ENCODE assay signal across 22 cellular contexts in genomic region chr22:49613871-49614270, GRCh38.
DNase-seq lines count a peak whose midpoint lies in the region; ATAC-seq and TF ChIP-seq lines count a peak whose summit lies in the region.
"Had no signal": no experiment of that assay in that cellular context is flagged by ENCODE, and none has a peak within 500 bp of the region (broad histone marks: within the 10 kb centered on the region; RNA-seq: fewer than 3 reads in every experiment).

No MANE protein-coding gene starts in this region.

- no peak overlapping the region for H3K4me3 ChIP-seq in left ventricle myocardium inferior
- H3K4me3 ChIP-seq in heart right ventricle = no peak overlapping the region
- H3K4me3 ChIP-seq in mucosa of descending colon = no peak overlapping the region
- H3K4me3 ChIP-seq in upper lobe of right lung = no peak overlapping the region
- H3K4me3 ChIP-seq: A549; BLaER1 treated with 17β-estradiol and CSF1 and Interleukin-3, amounts not matched to agents 10 nM and 100 nM had no signal

- ATAC-seq in heart right ventricle (no peak), WTC11 (no peak), mucosa of descending colon (no peak), upper lobe of right lung (no peak)
- ATAC-seq: A549 had no signal

- H3K27me3 Mint-ChIP-seq in WTC11 (ENCODE audit: low read depth) = no peaks in the 10 kb centered on the region
- H3K27me3 Mint-ChIP-seq: CD4-positive, alpha-beta memory T cell had no signal

- H3K27ac ChIP-seq in left ventricle myocardium inferior (replicated peaks) = no peak overlapping the region
- no peak overlapping the region for H3K27ac ChIP-seq in heart right ventricle
- no peak overlapping the region for H3K27ac ChIP-seq in upper lobe of right lung
- H3K27ac ChIP-seq: A549; BLaER1 treated with 17β-estradiol and CSF1 and Interleukin-3, amounts not matched to agents 10 nM and 100 nM had no signal

- H3K36me3 Mint-ChIP-seq in WTC11 = no peaks in the 10 kb centered on the region

- CTCF ChIA-PET in WTC11 (lab: Charles Lee) = no interaction called here

- no peak overlapping the region for H3K4me3 Mint-ChIP-seq in WTC11
- H3K4me3 Mint-ChIP-seq: CD4-positive, alpha-beta memory T cell had no signal

- peak; percentile 5 for DNase-seq in left ventricle myocardium inferior
- no peak for DNase-seq in heart right ventricle
- DNase-seq in WTC11 (ENCODE audit: low spot score) = no peak
- peak in 2 of 3 donors; percentile 8 to 25 for DNase-seq in mucosa of descending colon
- peak; percentile 41 for DNase-seq in upper lobe of right lung
- no peak for DNase-seq in activated effector memory CD4-positive, alpha-beta T cell treated with anti-CD3 and anti-CD28 coated beads, Interleukin-2, amount 50 U/mL, for 16 hours
- no peak for DNase-seq in MV-4-11 (lab: John Stamatoyannopoulos, UW)
- DNase-seq in inferior parietal cortex (ENCODE audit: extremely low spot score) = no peak
- DNase-seq: 8988T; ACHN; AML-193; BE2C; Calu3; CD4-positive, alpha-beta memory T cell; COR-L47; DMS53; DMS79 treated with DMSO at 0.1 percent for 48 hours; GF-D8; GOT3; HCEC 1CT had no signal

- no peaks in the 10 kb centered on the region for H3K4me1 Mint-ChIP-seq in WTC11

- POLR2A ChIA-PET in WTC11 (lab: Charles Lee) = no interaction called here

- intact Hi-C loops in left ventricle myocardium inferior (cut with micrococcal nuclease) = no loop called here
- intact Hi-C loops in heart right ventricle (cut with DNase I) = no loop called here
- intact Hi-C loops in mucosa of descending colon (cut with DNase I, micrococcal nuclease) = no loop called here
- intact Hi-C loops in upper lobe of right lung (cut with DNase I) = no loop called here

- 0 out of 2 replicates have a peak overlapping the region, but pooled peaks have one; percentile 16 for H3K27ac Mint-ChIP-seq in WTC11
- H3K27ac Mint-ChIP-seq: CD4-positive, alpha-beta memory T cell had no signal

- TF ChIP-seq CTCF in left ventricle myocardium inferior (IDR thresholded peaks at IDR 0.05; ENCODE audit: borderline replicate concordance) = no peak
- TF ChIP-seq CTCF in heart right ventricle (IDR thresholded peaks at IDR 0.05) = no peak
- no peak for TF ChIP-seq CTCF in WTC11 (IDR thresholded peaks at IDR 0.05)
- TF ChIP-seq CTCF in mucosa of descending colon (IDR thresholded peaks at IDR 0.05) = no peak
- no peak for TF ChIP-seq CTCF in upper lobe of right lung (IDR thresholded peaks at IDR 0.05)

- H3K27me3 ChIP-seq in left ventricle myocardium inferior (ENCODE audit: low read depth) = peaks cover 17% of the 10 kb centered on the region
- H3K27me3 ChIP-seq in heart right ventricle = peaks cover 0 to 8% (median 0%) of the 10 kb centered on the region in 7 donors
- no peaks in the 10 kb centered on the region for H3K27me3 ChIP-seq in upper lobe of right lung
- H3K27me3 ChIP-seq: BLaER1 treated with 17β-estradiol and CSF1 and Interleukin-3, amounts not matched to agents 10 nM and 100 nM had no signal

- no peaks in the 10 kb centered on the region for H3K36me3 ChIP-seq in left ventricle myocardium inferior
- no peaks in the 10 kb centered on the region for H3K36me3 ChIP-seq in heart right ventricle
- H3K36me3 ChIP-seq in mucosa of descending colon (ENCODE audit: low read depth) = no peaks in the 10 kb centered on the region
- no peaks in the 10 kb centered on the region for H3K36me3 ChIP-seq in upper lobe of right lung
- H3K36me3 ChIP-seq: BE2C had no signal

- no peaks in the 10 kb centered on the region for H3K4me1 ChIP-seq in left ventricle myocardium inferior
- no peaks in the 10 kb centered on the region for H3K4me1 ChIP-seq in heart right ventricle
- H3K4me1 ChIP-seq in mucosa of descending colon (ENCODE audit: low read depth) = no peaks in the 10 kb centered on the region
- H3K4me1 ChIP-seq in upper lobe of right lung = no peaks in the 10 kb centered on the region
- H3K4me1 ChIP-seq: A549, BE2C had no signal

- H3K9me3 ChIP-seq in left ventricle myocardium inferior (replicated peaks) (peaks cover 44% of the 10 kb centered on the region), heart right ventricle (peaks cover 0 to 44% (median 9%) of the 10 kb centered on the region in 11 donors), mucosa of descending colon (peaks cover 4% of the 10 kb centered on the region), upper lobe of right lung (no peaks in the 10 kb centered on the region)
- H3K9me3 ChIP-seq: A549, BE2C had no signal

- peaks cover 22% of the 10 kb centered on the region for H3K9me3 Mint-ChIP-seq in WTC11

- WGBS in heart right ventricle, 2 donors = 86 to 90% methylated on average over 10 of the region's 10 CpGs

TF ChIP-seq in WTC11, 78 proteins besides CTCF, POLR2A, EP300 and RAD21 (continues in another document):
- TF ChIP-seq CDX4 (CRISPR knock-in tag; IDR thresholded peaks at IDR 0.05; ENCODE audit: borderline replicate concordance) = no peak
- no peak for TF ChIP-seq IRF1 (CRISPR knock-in tag; IDR thresholded peaks at IDR 0.05)
- TF ChIP-seq USF2 (CRISPR knock-in tag; IDR thresholded peaks at IDR 0.05) = no peak
- TF ChIP-seq ZSCAN18 (CRISPR knock-in tag; IDR thresholded peaks at IDR 0.05) = no peak
- no peak for TF ChIP-seq CBFB (CRISPR knock-in tag; IDR thresholded peaks at IDR 0.05; ENCODE audit: low read depth)
- no peak for TF ChIP-seq PREB (CRISPR knock-in tag; IDR thresholded peaks at IDR 0.05; ENCODE audit: borderline replicate concordance)
- no peak for TF ChIP-seq ATF1 (CRISPR knock-in tag; IDR thresholded peaks at IDR 0.05)
- TF ChIP-seq NFYB (CRISPR knock-in tag; conservative IDR thresholded peaks at IDR 0.05; ENCODE audit: low read depth) = no peak
- no peak for TF ChIP-seq NFATC4 (CRISPR knock-in tag; IDR thresholded peaks at IDR 0.05)
- TF ChIP-seq NR1H2 (CRISPR knock-in tag; IDR thresholded peaks at IDR 0.05) = no peak
- TF ChIP-seq PRRX2 (CRISPR knock-in tag; IDR thresholded peaks at IDR 0.05) = no peak
- no peak for TF ChIP-seq GRHL2 (CRISPR knock-in tag; IDR thresholded peaks at IDR 0.05; ENCODE audit: insufficient replicate concordance, severe bottlenecking)
- no peak for TF ChIP-seq ZNF317 (CRISPR knock-in tag; IDR thresholded peaks at IDR 0.05; ENCODE audit: borderline replicate concordance, low read depth)
- no peak for TF ChIP-seq IRF2 (CRISPR knock-in tag; IDR thresholded peaks at IDR 0.05; ENCODE audit: borderline replicate concordance, low read depth)
- no peak for TF ChIP-seq ZNF121 (CRISPR knock-in tag; IDR thresholded peaks at IDR 0.05)
- no peak for TF ChIP-seq GABPB1 (CRISPR knock-in tag; IDR thresholded peaks at IDR 0.05)
- no peak for TF ChIP-seq TEAD4 (CRISPR knock-in tag; IDR thresholded peaks at IDR 0.05)
- TF ChIP-seq ZNF219 (CRISPR knock-in tag; IDR thresholded peaks at IDR 0.05; ENCODE audit: borderline replicate concordance) = no peak

Comparison
In these comparisons a context has a peak if more than half of its experiments do, and no peak if none do; other contexts are left out.
1. DNase-seq: peak in left ventricle myocardium inferior (single experiment), mucosa of descending colon (2 of 3) and upper lobe of right lung (single experiment); none in heart right ventricle (0 of 2), WTC11 (single experiment), activated effector memory CD4-positive, alpha-beta T cell treated with anti-CD3 and anti-CD28 coated beads, Interleukin-2, amount 50 U/mL, for 16 hours (single experiment), MV-4-11 (single experiment) and inferior parietal cortex (single experiment).